ENCODE assay signal across 30 cellular contexts in the genomic region with DNA sequence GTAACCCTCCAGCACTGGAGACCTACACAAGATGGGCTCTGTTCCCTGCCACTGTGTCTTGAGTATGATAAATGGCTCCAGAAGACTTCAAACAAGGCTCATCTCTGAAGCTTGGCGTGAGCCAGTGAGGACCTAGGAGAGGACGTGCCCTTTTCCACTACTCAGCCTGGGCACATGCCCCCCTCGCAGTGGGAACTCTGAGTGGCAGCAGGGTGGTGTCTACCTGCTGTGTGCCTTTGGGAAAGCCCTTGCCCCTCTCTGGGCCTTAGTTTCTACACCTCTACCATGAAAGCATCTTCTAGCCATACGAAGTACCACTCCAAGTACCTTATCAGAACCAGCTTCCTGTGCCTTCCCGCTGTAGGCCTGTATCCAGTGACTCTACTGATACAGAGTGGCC. TPM values are rescaled to one million over a fixed set of nuclear protein-coding genes. Genes with fewer than 3 reads are reported as not detected.
"Had no signal": no experiment of that assay in that cellular context is flagged by ENCODE, and none has a peak within 500 bp of the region (broad histone marks: within the 10 kb centered on the region; RNA-seq: fewer than 3 reads in every experiment).

No MANE protein-coding gene starts in this region.

- H3K9me3 Mint-ChIP-seq: activated naive CD4-positive, alpha-beta T cell treated with anti-CD3 and anti-CD28 coated beads, Interleukin-2, amount 10 ng/mL, durations not matched to agents 7 days and 5 days; activated naive CD8-positive, alpha-beta T cell treated with anti-CD3 and anti-CD28 coated beads, Interleukin-2, amount 10 ng/mL, durations not matched to agents 7 days and 5 days; endodermal cell; naive thymus-derived CD8-positive, alpha-beta T cell; neural crest cell had no signal

- H3K4me3 ChIP-seq: heart right ventricle, psoas muscle, testis, transverse colon had no signal

- H3K79me2 ChIP-seq: parathyroid adenoma had no signal

- H3K9ac ChIP-seq: parathyroid adenoma had no signal

- H3K27ac Mint-ChIP-seq: activated CD4-positive, alpha-beta T cell treated with anti-CD3 and anti-CD28 coated beads for 36 hours; activated naive CD4-positive, alpha-beta T cell treated with anti-CD3 and anti-CD28 coated beads, Interleukin-2, amount 10 ng/mL, durations not matched to agents 7 days and 5 days; activated naive CD8-positive, alpha-beta T cell treated with anti-CD3 and anti-CD28 coated beads, Interleukin-2, amount 10 ng/mL, durations not matched to agents 7 days and 5 days; endodermal cell; naive thymus-derived CD8-positive, alpha-beta T cell had no signal

- H3K27me3 ChIP-seq: brain microvascular endothelial cell, heart right ventricle, testis, transverse colon had no signal

- H3K27ac ChIP-seq: brain microvascular endothelial cell, heart right ventricle, parathyroid adenoma, psoas muscle, testis, transverse colon had no signal

- ATAC-seq: activated CD4-positive, alpha-beta T cell treated with anti-CD3 and anti-CD28 coated beads for 36 hours; esophagus mucosa; heart right ventricle; naive thymus-derived CD8-positive, alpha-beta T cell; psoas muscle had no signal

- H3K36me3 Mint-ChIP-seq: activated naive CD4-positive, alpha-beta T cell treated with anti-CD3 and anti-CD28 coated beads, Interleukin-2, amount 10 ng/mL, durations not matched to agents 7 days and 5 days; activated naive CD8-positive, alpha-beta T cell treated with anti-CD3 and anti-CD28 coated beads, Interleukin-2, amount 10 ng/mL, durations not matched to agents 7 days and 5 days; naive thymus-derived CD8-positive, alpha-beta T cell had no signal

- H3K4me1 ChIP-seq: parathyroid adenoma had no signal

- H3K9me3 ChIP-seq: heart right ventricle, psoas muscle, testis, transverse colon had no signal

- DNase-seq: activated CD4-positive, alpha-beta T cell treated with anti-CD3 and anti-CD28 coated beads for 36 hours; activated CD4-positive, alpha-beta T cell treated with anti-CD3 and anti-CD28 coated beads, Interleukin-2, amount 50 U/mL, for 48 hours; activated CD4-positive, CD25-positive, alpha-beta regulatory T cell; activated CD8-positive, alpha-beta memory T cell treated with anti-CD3 and anti-CD28 coated beads for 24 hours; activated gamma-delta T cell; activated naive CD4-positive, alpha-beta T cell treated with anti-CD3 and anti-CD28 coated beads, Interleukin-2, amount 10 ng/mL, durations not matched to agents 7 days and 5 days; activated naive CD8-positive, alpha-beta T cell treated with anti-CD3 and anti-CD28 coated beads, Interleukin-2, amount 10 ng/mL, durations not matched to agents 7 days and 5 days; brain microvascular endothelial cell; caudate nucleus; endodermal cell; foreskin fibroblast; heart right ventricle; midbrain; naive thymus-derived CD8-positive, alpha-beta T cell; nucleus accumbens; psoas muscle; stimulated activated CD4-positive, alpha-beta T cell treated with anti-CD3 and anti-CD28 coated beads, Interleukin-15, amount 100 ng/mL, for 24 hours; stimulated activated CD4-positive, alpha-beta T cell treated with anti-CD3 and anti-CD28 coated beads, Interleukin-2, amount 100 ng/mL, for 24 hours; stimulated activated naive CD4-positive, alpha-beta T cell treated with Interleukin-2 at 50 U/mL for 16 hours; T-helper 1 cell; testis; transverse colon had no signal

- H3K4me3 Mint-ChIP-seq: activated CD4-positive, alpha-beta T cell treated with anti-CD3 and anti-CD28 coated beads for 36 hours; activated naive CD4-positive, alpha-beta T cell treated with anti-CD3 and anti-CD28 coated beads, Interleukin-2, amount 10 ng/mL, durations not matched to agents 7 days and 5 days; activated naive CD8-positive, alpha-beta T cell treated with anti-CD3 and anti-CD28 coated beads, Interleukin-2, amount 10 ng/mL, durations not matched to agents 7 days and 5 days; endodermal cell; neural crest cell had no signal

- H3K27me3 Mint-ChIP-seq: activated CD4-positive, alpha-beta T cell treated with anti-CD3 and anti-CD28 coated beads for 36 hours; naive thymus-derived CD8-positive, alpha-beta T cell had no signal

- H2AFZ ChIP-seq: parathyroid adenoma had no signal

- H3K36me3 ChIP-seq: brain microvascular endothelial cell, heart right ventricle, transverse colon had no signal

RNA-seq across cellular contexts. Expression of gene TEX38, which starts 52.0 kb away (rescaled TPM):
- total RNA-seq: activated naive CD8-positive, alpha-beta T cell treated with anti-CD3 and anti-CD28 coated beads, Interleukin-2, amount 10 ng/mL, durations not matched to agents 7 days and 5 days; astrocyte; esophagus mucosa; glomerular endothelial cell; heart right ventricle; kidney epithelial cell; lower leg skin; naive thymus-derived CD8-positive, alpha-beta T cell; psoas muscle; transverse colon; urinary bladder had no signal
- polyA plus RNA-seq: heart right ventricle; naive thymus-derived CD8-positive, alpha-beta T cell; urinary bladder had no signal
